In genomic region chr17:41549596-41550039, GRCh38 we compare ENCODE assay signal across 11 cellular contexts. TPM values are rescaled to one million over a fixed set of nuclear protein-coding genes. Genes with fewer than 3 reads are reported as not detected.
DNase-seq lines count a peak whose midpoint lies in the region; ATAC-seq and TF ChIP-seq lines count a peak whose summit lies in the region.
"Had no signal": no experiment of that assay in that cellular context is flagged by ENCODE, and none has a peak within 500 bp of the region (broad histone marks: within the 10 kb centered on the region; RNA-seq: fewer than 3 reads in every experiment).

No MANE protein-coding gene starts in this region.

- intact Hi-C loops in PC-9 (cut with micrococcal nuclease; ENCODE audit: unreplicated experiment): loop anchor here (1.0 to 10.0 kb wide), 7 partner anchors 30 to 934 kb away; partner anchors contain the start of genes KRTAP2-3 and KRTAP2-4

- no peaks in the 10 kb centered on the region for H3K36me3 ChIP-seq in BLaER1 treated with 17β-estradiol and CSF1 and Interleukin-3, amounts not matched to agents 10 nM and 100 nM
- no peaks in the 10 kb centered on the region for H3K36me3 ChIP-seq in PC-9 (ENCODE audit: low read depth)
- H3K36me3 ChIP-seq in neural progenitor cell: no peaks in the 10 kb centered on the region

- H3K36me3 Mint-ChIP-seq in neural progenitor cell: no peaks in the 10 kb centered on the region

- H3K9ac ChIP-seq in BLaER1 treated with 17β-estradiol and CSF1 and Interleukin-3, amounts not matched to agents 10 nM and 100 nM: peak overlapping the region in 1 of 11 experiments; percentile 14; a peak in 1 of 22 replicates
- no peak overlapping the region for H3K9ac ChIP-seq in neural progenitor cell

- POLR2A ChIA-PET in PC-9 (lab: Charles Lee; ENCODE audit: unreplicated experiment): interaction anchor here (0.6 to 2.4 kb wide), 12 partner anchors 16 to 731 kb away, joined by 3 to 78 read pairs (median 4); partner anchors contain the start of genes KRT13 and KRT19

- H2AFZ ChIP-seq in PC-9 (no peak overlapping the region), neural progenitor cell (replicated peaks) (no peak overlapping the region)

- no peaks in the 10 kb centered on the region for H4K20me1 ChIP-seq in BLaER1 treated with 17β-estradiol and CSF1 and Interleukin-3, amounts not matched to agents 10 nM and 100 nM
- H4K20me1 ChIP-seq in PC-9 (ENCODE audit: insufficient read depth) (no peaks in the 10 kb centered on the region), neural progenitor cell (ENCODE audit: low read depth) (no peaks in the 10 kb centered on the region)

- H3F3A ChIP-seq in PC-9 (ENCODE audit: insufficient read depth, low read depth) (peaks cover 51% of the 10 kb centered on the region), neural progenitor cell (ENCODE audit: low read depth) (peaks cover 10% of the 10 kb centered on the region)

- CTCF ChIA-PET in PC-9 (lab: Charles Lee): interaction anchor here (0.5 to 2.8 kb wide), 29 partner anchors 9 to 694 kb away, joined by 3 to 51 read pairs (median 7); partner anchors contain the start of genes KRT13, KRT15 and KRT19

- no peaks in the 10 kb centered on the region for H3K27me3 ChIP-seq in BLaER1 treated with 17β-estradiol and CSF1 and Interleukin-3, amounts not matched to agents 10 nM and 100 nM
- no peaks in the 10 kb centered on the region for H3K27me3 ChIP-seq in PC-9 (ENCODE audit: insufficient read depth, low read depth)
- no peaks in the 10 kb centered on the region for H3K27me3 ChIP-seq in neural progenitor cell

- H3K27ac Mint-ChIP-seq in neural progenitor cell: peak overlapping the region; percentile 88

- H3K27ac ChIP-seq in BLaER1 treated with 17β-estradiol and CSF1 and Interleukin-3, amounts not matched to agents 10 nM and 100 nM: no peak overlapping the region
- H3K27ac ChIP-seq in PC-9: peak overlapping the region; percentile 93
- H3K27ac ChIP-seq in epithelial cell of prostate: peak overlapping the region; percentile 97
- no peak overlapping the region for H3K27ac ChIP-seq in neural progenitor cell

- no peak overlapping the region for H3K4me3 Mint-ChIP-seq in neural progenitor cell

- no TSS peak for BruUV-seq in PC-9 (replicated peaks; lab: Mats Ljungman, UMichigan)

- peaks cover 7% of the 10 kb centered on the region for H3K27me3 Mint-ChIP-seq in neural progenitor cell (ENCODE audit: insufficient read depth, low read depth)

- ATAC-seq in HG03469 (IDR thresholded peaks at IDR 0.05; ENCODE audit: unreplicated experiment) (no peak), GM19351 (IDR thresholded peaks at IDR 0.05; ENCODE audit: unreplicated experiment) (no peak)

- H3K4me1 ChIP-seq in BLaER1 treated with 17β-estradiol and CSF1 and Interleukin-3, amounts not matched to agents 10 nM and 100 nM: peaks cover 26 to 35% (median 32%) of the 10 kb centered on the region in 10 experiments
- peaks cover 69% of the 10 kb centered on the region for H3K4me1 ChIP-seq in PC-9 (replicated peaks; ENCODE audit: insufficient read depth)
- H3K4me1 ChIP-seq in neural progenitor cell: peaks cover 11% of the 10 kb centered on the region

- H3K79me2 ChIP-seq in PC-9 (ENCODE audit: low read depth) (peaks cover 12% of the 10 kb centered on the region; the same call in 1 of the 2 replicates), neural progenitor cell (ENCODE audit: low read depth) (no peaks in the 10 kb centered on the region)

- peak overlapping the region; percentile 31 to 94 (median 79) for H3K4me2 ChIP-seq in BLaER1 treated with 17β-estradiol and CSF1 and Interleukin-3, amounts not matched to agents 10 nM and 100 nM
- H3K4me2 ChIP-seq in PC-9: peak overlapping the region; percentile 84
- H3K4me2 ChIP-seq in neural progenitor cell: no peak overlapping the region

- no peaks in the 10 kb centered on the region for H3K9me2 ChIP-seq in PC-9 (ENCODE audit: insufficient read depth)
- H3K9me2 ChIP-seq: SK-N-SH had no signal

- DNase-seq in PC-9 (peak; percentile 43 to 97), epithelial cell of prostate (ENCODE audit: low read depth, low spot score) (no peak), neural progenitor cell (ENCODE audit: low spot score) (no peak), NOMO-1 (lab: John Stamatoyannopoulos, UW; ENCODE audit: unreplicated experiment in 2 of 2) (no peak), cerebellum (ENCODE audit: low spot score) (no peak)

- no peak for TF ChIP-seq CTCF in PC-9 (conservative IDR thresholded peaks at IDR 0.05)
- TF ChIP-seq CTCF in neural progenitor cell (IDR thresholded peaks at IDR 0.05): no peak

- H3K9me3 ChIP-seq in BLaER1 treated with 17β-estradiol and CSF1 and Interleukin-3, amounts not matched to agents 10 nM and 100 nM (replicated peaks in 1 of 11): peaks cover 0 to 10% (median 0%) of the 10 kb centered on the region in 11 experiments; a peak in 5 of 22 replicates
- no peaks in the 10 kb centered on the region for H3K9me3 ChIP-seq in PC-9 (ENCODE audit: insufficient read depth, low read depth)
- H3K9me3 ChIP-seq in neural progenitor cell (ENCODE audit: low read depth): no peaks in the 10 kb centered on the region
- H3K9me3 ChIP-seq: SK-N-SH had no signal

- H3K4me3 ChIP-seq in BLaER1 treated with 17β-estradiol and CSF1 and Interleukin-3, amounts not matched to agents 10 nM and 100 nM: no peak overlapping the region
- H3K4me3 ChIP-seq in PC-9: peak overlapping the region; percentile 53; the same call in 1 of the 2 replicates
- H3K4me3 ChIP-seq in neural progenitor cell: no peak overlapping the region

- peaks cover 3% of the 10 kb centered on the region for H3K9me3 Mint-ChIP-seq in neural progenitor cell

- H3K4me1 Mint-ChIP-seq in neural progenitor cell: peaks cover 27% of the 10 kb centered on the region

RNA-seq across cellular contexts. Expression of gene KRT19, which starts 21.5 kb away (rescaled TPM):
- total RNA-seq in PC-9 (2021) (1,811 and 2,277 TPM in 2 replicates), neural progenitor cell (ENCODE audit: low replicate concordance) (114 and 184 TPM in 2 replicates), cerebellum (3.8 TPM)

RNA-seq across cellular contexts. Expression of gene KRT9, which starts 22.2 kb away (rescaled TPM):
- total RNA-seq in PC-9 (2021): 0.55 and 0.73 TPM in 2 replicates
- not detected in 2 replicates for total RNA-seq in neural progenitor cell (ENCODE audit: low replicate concordance)
- total RNA-seq in cerebellum: not detected
- total RNA-seq: M059J, NCI-H460 had no signal

RNA-seq across cellular contexts. Expression of gene KRT15, which starts 30.9 kb away (rescaled TPM):
- total RNA-seq in PC-9 (2021) (41.9 and 49.9 TPM in 2 replicates), neural progenitor cell (ENCODE audit: low replicate concordance) (0.15 TPM in 1 of 2 replicates, not detected in the other), cerebellum (not detected)

RNA-seq across cellular contexts. Expression of gene KRT14, which starts 37.1 kb away (rescaled TPM):
- total RNA-seq in PC-9 (2021): 2.2 and 2.5 TPM in 2 replicates
- not detected in 2 replicates for total RNA-seq in neural progenitor cell (ENCODE audit: low replicate concordance)
- total RNA-seq in cerebellum: not detected
- total RNA-seq: NCI-H460 had no signal

RNA-seq across cellular contexts. Expression of gene KRT13, which starts 44.2 kb away (rescaled TPM):
- total RNA-seq in PC-9 (2021): 606 and 1,548 TPM in 2 replicates
- total RNA-seq in neural progenitor cell (ENCODE audit: low replicate concordance): not detected in 2 replicates
- 0.27 TPM for total RNA-seq in cerebellum
- total RNA-seq: NCI-H460 had no signal

Comparison
In these comparisons a context has a peak if more than half of its experiments do, and no peak if none do; other contexts are left out.
1. H3K27ac ChIP-seq: peak in PC-9 (single experiment) and epithelial cell of prostate (single experiment); none in BLaER1 treated with 17β-estradiol and CSF1 and Interleukin-3, amounts not matched to agents 10 nM and 100 nM (0 of 11) and neural progenitor cell (single experiment).
2. DNase-seq: peak in PC-9 (2 of 2); none in epithelial cell of prostate (single experiment), neural progenitor cell (single experiment), NOMO-1 (0 of 2) and cerebellum (single experiment).
3. RNA of gene KRT19, which starts 21.5 kb away (total RNA-seq): 1,811 to 2,277 TPM in PC-9 and 114 to 184 TPM in neural progenitor cell; 3.8 TPM in cerebellum (single experiment); every median in the first group is over 10 times any median in the second.
4. RNA of gene KRT15, which starts 30.9 kb away (total RNA-seq): 41.9 to 49.9 TPM in PC-9; not detected in cerebellum (single experiment) and 0.15 TPM in neural progenitor cell; every median in the first group is over 10 times any median in the second.